ENCODE assay signal across 1 cellular context in the genomic region with DNA sequence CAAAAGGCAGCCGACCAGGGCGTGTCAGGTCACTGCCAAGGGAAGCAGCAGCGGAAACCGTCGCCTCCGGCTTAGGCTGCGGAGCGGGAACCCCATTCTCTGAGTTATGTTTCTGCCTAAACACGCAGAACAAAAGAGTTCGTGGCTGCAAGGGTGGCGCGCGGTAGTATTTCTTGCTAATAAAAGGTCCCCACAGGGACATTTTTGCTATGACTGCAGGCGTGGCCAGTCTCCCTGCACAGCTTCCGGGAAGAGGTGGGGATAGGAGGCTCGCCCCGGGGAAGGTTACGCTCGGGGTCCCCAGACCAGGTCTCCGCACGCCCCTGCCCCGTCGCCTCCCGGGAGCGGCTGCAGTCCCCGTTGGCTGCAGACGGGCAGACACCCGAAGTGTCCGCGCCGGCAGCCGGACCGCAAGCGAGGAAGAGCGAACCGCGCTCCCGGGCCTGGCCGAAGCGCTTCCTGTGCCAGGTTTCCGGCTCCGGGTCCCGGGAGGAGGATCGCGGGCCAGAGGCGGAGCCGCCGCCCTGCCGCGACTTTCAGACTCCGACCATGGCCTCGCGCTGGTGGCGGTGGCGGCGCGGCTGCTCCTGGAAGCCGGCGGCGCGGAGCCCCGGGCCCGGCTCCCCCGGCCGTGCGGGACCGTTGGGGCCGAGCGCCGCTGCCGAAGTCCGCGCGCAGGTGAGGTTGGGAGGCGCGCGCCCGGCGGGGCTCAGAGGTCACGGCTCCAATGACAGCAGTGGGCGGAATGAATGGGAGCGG.
TF ChIP-seq lines count a peak whose summit lies in the region.

A gene with protein sequence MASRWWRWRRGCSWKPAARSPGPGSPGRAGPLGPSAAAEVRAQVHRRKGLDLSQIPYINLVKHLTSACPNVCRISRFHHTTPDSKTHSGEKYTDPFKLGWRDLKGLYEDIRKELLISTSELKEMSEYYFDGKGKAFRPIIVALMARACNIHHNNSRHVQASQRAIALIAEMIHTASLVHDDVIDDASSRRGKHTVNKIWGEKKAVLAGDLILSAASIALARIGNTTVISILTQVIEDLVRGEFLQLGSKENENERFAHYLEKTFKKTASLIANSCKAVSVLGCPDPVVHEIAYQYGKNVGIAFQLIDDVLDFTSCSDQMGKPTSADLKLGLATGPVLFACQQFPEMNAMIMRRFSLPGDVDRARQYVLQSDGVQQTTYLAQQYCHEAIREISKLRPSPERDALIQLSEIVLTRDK (plus strand): TSS at position 539 of the 759 bp plus-strand sequence. CDS start 11 bp downstream, at position 550.

TF ChIP-seq in GM12878, 131 proteins besides CTCF, POLR2A, EP300 and RAD21 (continued from another document and continues in another):
- TF ChIP-seq, protein P1, sequence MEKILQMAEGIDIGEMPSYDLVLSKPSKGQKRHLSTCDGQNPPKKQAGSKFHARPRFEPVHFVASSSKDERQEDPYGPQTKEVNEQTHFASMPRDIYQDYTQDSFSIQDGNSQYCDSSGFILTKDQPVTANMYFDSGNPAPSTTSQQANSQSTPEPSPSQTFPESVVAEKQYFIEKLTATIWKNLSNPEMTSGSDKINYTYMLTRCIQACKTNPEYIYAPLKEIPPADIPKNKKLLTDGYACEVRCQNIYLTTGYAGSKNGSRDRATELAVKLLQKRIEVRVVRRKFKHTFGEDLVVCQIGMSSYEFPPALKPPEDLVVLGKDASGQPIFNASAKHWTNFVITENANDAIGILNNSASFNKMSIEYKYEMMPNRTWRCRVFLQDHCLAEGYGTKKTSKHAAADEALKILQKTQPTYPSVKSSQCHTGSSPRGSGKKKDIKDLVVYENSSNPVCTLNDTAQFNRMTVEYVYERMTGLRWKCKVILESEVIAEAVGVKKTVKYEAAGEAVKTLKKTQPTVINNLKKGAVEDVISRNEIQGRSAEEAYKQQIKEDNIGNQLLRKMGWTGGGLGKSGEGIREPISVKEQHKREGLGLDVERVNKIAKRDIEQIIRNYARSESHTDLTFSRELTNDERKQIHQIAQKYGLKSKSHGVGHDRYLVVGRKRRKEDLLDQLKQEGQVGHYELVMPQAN (conservative IDR thresholded peaks at IDR 0.05) = peak; percentile 99
- TF ChIP-seq JUNB (IDR thresholded peaks at IDR 0.05) (no peak), IKZF2 (IDR thresholded peaks at IDR 0.05) (peak in 1 of 2 experiments; percentile 28; a peak in 1 of 4 replicates), POU2F2 (IDR thresholded peaks at IDR 0.05; ENCODE audit: borderline replicate concordance, low read depth, low read length) (0 out of 3 replicates have a peak, but pooled peaks have one; percentile 31), SIX5 (IDR thresholded peaks at IDR 0.05; ENCODE audit: low read depth, low read length, severe bottlenecking) (peak; percentile 27), CHD4 (IDR thresholded peaks at IDR 0.05) (no peak), ZSCAN29 (IDR thresholded peaks at IDR 0.05) (0 out of 2 replicates have a peak, but pooled peaks have one; percentile 12), NR2F1 (conservative IDR thresholded peaks at IDR 0.05) (peak; percentile 97), KDM1A (IDR thresholded peaks at IDR 0.05; ENCODE audit: borderline replicate concordance) (no peak), ATF7 (IDR thresholded peaks at IDR 0.05; ENCODE audit: low read depth) (no peak), TAF1 (IDR thresholded peaks at IDR 0.05; ENCODE audit: borderline replicate concordance, low read depth, low read length) (peak; percentile 49; the same call in 1 of the 2 replicates), PML (IDR thresholded peaks at IDR 0.05; ENCODE audit: low read length) (0 out of 2 replicates have a peak, but pooled peaks have one; percentile 40), NFYA (IDR thresholded peaks at IDR 0.05; ENCODE audit: borderline replicate concordance, low read depth, low read length) (no peak), TCF12 (IDR thresholded peaks at IDR 0.05; ENCODE audit: low read depth, low read length) (no peak), NBN (IDR thresholded peaks at IDR 0.05) (peak; percentile 46; the same call in 1 of the 2 replicates), POLR2AphosphoS5 (IDR thresholded peaks at IDR 0.05; ENCODE audit: low read length) (peak; percentile 84), HDAC2 (IDR thresholded peaks at IDR 0.05) (no peak), STAT1 (conservative IDR thresholded peaks at IDR 0.05) (no peak; the same call in 1 of the 2 replicates), BCL11A (IDR thresholded peaks at IDR 0.05; ENCODE audit: low read depth, low read length) (no peak), SIN3A (IDR thresholded peaks at IDR 0.05; ENCODE audit: low read depth, low read length) (peak; percentile 68), NFXL1 (IDR thresholded peaks at IDR 0.05; ENCODE audit: borderline replicate concordance) (0 out of 2 replicates have a peak, but pooled peaks have one; percentile 63), POLR2AphosphoS2 (IDR thresholded peaks at IDR 0.05; ENCODE audit: low read depth, low read length) (peak; percentile 56; the same call in 1 of the 2 replicates), DPF2 (IDR thresholded peaks at IDR 0.05) (peak; percentile 74), NR2C1 (IDR thresholded peaks at IDR 0.05) (peak; percentile 98), SUPT20H (IDR thresholded peaks at IDR 0.05; ENCODE audit: borderline replicate concordance, control insufficient read depth, low read depth, low read length) (no peak), RAD51 (IDR thresholded peaks at IDR 0.05) (no peak), LARP7 (IDR thresholded peaks at IDR 0.05) (peak; percentile 91; the same call in 1 of the 2 replicates), MYC (IDR thresholded peaks at IDR 0.05; ENCODE audit: insufficient read depth, insufficient read length, insufficient replicate concordance, low read length, severe bottlenecking) (peak; percentile 65), CREM (IDR thresholded peaks at IDR 0.05; ENCODE audit: low read depth) (peak; percentile 9; the same call in 1 of the 2 replicates), JUND (IDR thresholded peaks at IDR 0.05; ENCODE audit: low read depth, low read length) (no peak)
- TF ChIP-seq, protein P2, sequence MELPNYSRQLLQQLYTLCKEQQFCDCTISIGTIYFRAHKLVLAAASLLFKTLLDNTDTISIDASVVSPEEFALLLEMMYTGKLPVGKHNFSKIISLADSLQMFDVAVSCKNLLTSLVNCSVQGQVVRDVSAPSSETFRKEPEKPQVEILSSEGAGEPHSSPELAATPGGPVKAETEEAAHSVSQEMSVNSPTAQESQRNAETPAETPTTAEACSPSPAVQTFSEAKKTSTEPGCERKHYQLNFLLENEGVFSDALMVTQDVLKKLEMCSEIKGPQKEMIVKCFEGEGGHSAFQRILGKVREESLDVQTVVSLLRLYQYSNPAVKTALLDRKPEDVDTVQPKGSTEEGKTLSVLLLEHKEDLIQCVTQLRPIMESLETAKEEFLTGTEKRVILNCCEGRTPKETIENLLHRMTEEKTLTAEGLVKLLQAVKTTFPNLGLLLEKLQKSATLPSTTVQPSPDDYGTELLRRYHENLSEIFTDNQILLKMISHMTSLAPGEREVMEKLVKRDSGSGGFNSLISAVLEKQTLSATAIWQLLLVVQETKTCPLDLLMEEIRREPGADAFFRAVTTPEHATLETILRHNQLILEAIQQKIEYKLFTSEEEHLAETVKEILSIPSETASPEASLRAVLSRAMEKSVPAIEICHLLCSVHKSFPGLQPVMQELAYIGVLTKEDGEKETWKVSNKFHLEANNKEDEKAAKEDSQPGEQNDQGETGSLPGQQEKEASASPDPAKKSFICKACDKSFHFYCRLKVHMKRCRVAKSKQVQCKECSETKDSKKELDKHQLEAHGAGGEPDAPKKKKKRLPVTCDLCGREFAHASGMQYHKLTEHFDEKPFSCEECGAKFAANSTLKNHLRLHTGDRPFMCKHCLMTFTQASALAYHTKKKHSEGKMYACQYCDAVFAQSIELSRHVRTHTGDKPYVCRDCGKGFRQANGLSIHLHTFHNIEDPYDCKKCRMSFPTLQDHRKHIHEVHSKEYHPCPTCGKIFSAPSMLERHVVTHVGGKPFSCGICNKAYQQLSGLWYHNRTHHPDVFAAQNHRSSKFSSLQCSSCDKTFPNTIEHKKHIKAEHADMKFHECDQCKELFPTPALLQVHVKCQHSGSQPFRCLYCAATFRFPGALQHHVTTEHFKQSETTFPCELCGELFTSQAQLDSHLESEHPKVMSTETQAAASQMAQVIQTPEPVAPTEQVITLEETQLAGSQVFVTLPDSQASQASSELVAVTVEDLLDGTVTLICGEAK (IDR thresholded peaks at IDR 0.05; ENCODE audit: borderline replicate concordance) = peak; percentile 97
- TF ChIP-seq, protein P3, sequence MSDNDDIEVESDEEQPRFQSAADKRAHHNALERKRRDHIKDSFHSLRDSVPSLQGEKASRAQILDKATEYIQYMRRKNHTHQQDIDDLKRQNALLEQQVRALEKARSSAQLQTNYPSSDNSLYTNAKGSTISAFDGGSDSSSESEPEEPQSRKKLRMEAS (IDR thresholded peaks at IDR 0.05; ENCODE audit: low read depth, low read length) = peak; percentile 80
- TF ChIP-seq, protein P4, sequence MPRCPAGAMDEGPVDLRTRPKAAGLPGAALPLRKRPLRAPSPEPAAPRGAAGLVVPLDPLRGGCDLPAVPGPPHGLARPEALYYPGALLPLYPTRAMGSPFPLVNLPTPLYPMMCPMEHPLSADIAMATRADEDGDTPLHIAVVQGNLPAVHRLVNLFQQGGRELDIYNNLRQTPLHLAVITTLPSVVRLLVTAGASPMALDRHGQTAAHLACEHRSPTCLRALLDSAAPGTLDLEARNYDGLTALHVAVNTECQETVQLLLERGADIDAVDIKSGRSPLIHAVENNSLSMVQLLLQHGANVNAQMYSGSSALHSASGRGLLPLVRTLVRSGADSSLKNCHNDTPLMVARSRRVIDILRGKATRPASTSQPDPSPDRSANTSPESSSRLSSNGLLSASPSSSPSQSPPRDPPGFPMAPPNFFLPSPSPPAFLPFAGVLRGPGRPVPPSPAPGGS (IDR thresholded peaks at IDR 0.05; ENCODE audit: borderline replicate concordance, insufficient read depth, low read depth, low read length, poor library complexity, severe bottlenecking) = no peak
- TF ChIP-seq, protein P5, sequence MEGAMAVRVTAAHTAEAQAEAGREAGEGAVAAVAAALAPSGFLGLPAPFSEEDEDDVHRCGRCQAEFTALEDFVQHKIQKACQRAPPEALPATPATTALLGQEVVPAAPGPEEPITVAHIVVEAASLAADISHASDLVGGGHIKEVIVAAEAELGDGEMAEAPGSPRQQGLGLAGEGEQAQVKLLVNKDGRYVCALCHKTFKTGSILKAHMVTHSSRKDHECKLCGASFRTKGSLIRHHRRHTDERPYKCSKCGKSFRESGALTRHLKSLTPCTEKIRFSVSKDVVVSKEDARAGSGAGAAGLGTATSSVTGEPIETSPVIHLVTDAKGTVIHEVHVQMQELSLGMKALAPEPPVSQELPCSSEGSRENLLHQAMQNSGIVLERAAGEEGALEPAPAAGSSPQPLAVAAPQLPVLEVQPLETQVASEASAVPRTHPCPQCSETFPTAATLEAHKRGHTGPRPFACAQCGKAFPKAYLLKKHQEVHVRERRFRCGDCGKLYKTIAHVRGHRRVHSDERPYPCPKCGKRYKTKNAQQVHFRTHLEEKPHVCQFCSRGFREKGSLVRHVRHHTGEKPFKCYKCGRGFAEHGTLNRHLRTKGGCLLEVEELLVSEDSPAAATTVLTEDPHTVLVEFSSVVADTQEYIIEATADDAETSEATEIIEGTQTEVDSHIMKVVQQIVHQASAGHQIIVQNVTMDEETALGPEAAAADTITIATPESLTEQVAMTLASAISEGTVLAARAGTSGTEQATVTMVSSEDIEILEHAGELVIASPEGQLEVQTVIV (IDR thresholded peaks at IDR 0.05; ENCODE audit: borderline replicate concordance, partially characterized antibody) = peak; percentile 60
- TF ChIP-seq, protein P6, sequence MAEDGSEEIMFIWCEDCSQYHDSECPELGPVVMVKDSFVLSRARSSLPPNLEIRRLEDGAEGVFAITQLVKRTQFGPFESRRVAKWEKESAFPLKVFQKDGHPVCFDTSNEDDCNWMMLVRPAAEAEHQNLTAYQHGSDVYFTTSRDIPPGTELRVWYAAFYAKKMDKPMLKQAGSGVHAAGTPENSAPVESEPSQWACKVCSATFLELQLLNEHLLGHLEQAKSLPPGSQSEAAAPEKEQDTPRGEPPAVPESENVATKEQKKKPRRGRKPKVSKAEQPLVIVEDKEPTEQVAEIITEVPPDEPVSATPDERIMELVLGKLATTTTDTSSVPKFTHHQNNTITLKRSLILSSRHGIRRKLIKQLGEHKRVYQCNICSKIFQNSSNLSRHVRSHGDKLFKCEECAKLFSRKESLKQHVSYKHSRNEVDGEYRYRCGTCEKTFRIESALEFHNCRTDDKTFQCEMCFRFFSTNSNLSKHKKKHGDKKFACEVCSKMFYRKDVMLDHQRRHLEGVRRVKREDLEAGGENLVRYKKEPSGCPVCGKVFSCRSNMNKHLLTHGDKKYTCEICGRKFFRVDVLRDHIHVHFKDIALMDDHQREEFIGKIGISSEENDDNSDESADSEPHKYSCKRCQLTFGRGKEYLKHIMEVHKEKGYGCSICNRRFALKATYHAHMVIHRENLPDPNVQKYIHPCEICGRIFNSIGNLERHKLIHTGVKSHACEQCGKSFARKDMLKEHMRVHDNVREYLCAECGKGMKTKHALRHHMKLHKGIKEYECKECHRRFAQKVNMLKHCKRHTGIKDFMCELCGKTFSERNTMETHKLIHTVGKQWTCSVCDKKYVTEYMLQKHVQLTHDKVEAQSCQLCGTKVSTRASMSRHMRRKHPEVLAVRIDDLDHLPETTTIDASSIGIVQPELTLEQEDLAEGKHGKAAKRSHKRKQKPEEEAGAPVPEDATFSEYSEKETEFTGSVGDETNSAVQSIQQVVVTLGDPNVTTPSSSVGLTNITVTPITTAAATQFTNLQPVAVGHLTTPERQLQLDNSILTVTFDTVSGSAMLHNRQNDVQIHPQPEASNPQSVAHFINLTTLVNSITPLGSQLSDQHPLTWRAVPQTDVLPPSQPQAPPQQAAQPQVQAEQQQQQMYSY (CRISPR knock-in tag; IDR thresholded peaks at IDR 0.05) = no peak
